1 cellular context compared by ENCODE assay signal in the genomic region with DNA sequence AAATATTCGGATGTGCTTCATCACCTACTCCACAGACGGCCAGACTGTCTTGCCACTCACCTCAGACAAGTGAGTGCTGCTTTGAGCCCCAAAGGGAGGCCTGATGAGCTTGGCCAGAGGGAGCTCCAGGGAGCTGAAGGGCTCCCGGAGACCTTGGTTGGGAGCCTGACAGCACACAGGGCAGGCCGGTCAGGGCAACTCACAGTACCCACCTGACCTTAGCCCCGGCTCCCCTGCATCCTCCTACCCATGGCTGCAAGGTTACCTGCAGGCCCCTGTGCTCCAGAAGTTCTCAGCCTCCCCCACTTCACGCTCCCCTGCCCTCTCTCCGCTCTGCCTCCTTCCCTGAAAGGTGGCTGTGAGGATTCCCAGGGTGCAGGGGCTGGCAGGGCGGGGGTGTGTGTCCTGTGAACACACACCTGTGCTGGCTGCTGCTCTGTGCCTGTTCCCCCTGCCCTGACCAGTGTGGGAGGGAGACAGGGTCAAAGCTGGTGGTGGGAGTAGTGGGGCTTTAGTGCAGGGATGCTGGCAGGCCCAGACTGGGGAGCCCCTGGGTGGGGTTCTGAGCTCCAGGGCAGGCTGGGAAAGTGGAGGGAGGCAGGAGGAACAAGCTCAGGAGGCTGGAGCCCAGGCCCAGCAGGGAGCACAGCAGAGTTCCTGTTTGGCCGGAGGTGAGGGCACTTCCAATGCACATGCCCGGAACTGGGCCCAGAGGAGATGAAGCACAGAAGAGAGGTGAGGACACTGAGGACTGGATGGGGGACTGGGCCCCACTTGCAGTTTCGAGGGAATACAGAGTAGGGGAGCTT.
TF ChIP-seq lines count a peak whose summit lies in the region.

No MANE protein-coding gene starts in this region.

TF ChIP-seq in HepG2, 621 proteins besides CTCF, POLR2A, EP300 and RAD21 (continued from another document):
- TF ChIP-seq ZXDC (CRISPR knock-in tag; IDR thresholded peaks at IDR 0.05) (no peak), ZNF260 (CRISPR knock-in tag; IDR thresholded peaks at IDR 0.05; ENCODE audit: borderline replicate concordance, low read depth) (no peak), AGO1 (IDR thresholded peaks at IDR 0.05; ENCODE audit: low read depth, low read length, poor library complexity, severe bottlenecking) (no peak), TBP (CRISPR knock-in tag; IDR thresholded peaks at IDR 0.05) (no peak), ZNF407 (CRISPR knock-in tag; IDR thresholded peaks at IDR 0.05; ENCODE audit: not compliant biosample characterization) (no peak), MED8 (CRISPR knock-in tag; IDR thresholded peaks at IDR 0.05; ENCODE audit: insufficient replicate concordance) (no peak)
- TF ChIP-seq, protein P1, sequence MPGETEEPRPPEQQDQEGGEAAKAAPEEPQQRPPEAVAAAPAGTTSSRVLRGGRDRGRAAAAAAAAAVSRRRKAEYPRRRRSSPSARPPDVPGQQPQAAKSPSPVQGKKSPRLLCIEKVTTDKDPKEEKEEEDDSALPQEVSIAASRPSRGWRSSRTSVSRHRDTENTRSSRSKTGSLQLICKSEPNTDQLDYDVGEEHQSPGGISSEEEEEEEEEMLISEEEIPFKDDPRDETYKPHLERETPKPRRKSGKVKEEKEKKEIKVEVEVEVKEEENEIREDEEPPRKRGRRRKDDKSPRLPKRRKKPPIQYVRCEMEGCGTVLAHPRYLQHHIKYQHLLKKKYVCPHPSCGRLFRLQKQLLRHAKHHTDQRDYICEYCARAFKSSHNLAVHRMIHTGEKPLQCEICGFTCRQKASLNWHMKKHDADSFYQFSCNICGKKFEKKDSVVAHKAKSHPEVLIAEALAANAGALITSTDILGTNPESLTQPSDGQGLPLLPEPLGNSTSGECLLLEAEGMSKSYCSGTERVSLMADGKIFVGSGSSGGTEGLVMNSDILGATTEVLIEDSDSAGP (CRISPR knock-in tag; IDR thresholded peaks at IDR 0.05; ENCODE audit: borderline replicate concordance): no peak
- TF ChIP-seq, protein P2, sequence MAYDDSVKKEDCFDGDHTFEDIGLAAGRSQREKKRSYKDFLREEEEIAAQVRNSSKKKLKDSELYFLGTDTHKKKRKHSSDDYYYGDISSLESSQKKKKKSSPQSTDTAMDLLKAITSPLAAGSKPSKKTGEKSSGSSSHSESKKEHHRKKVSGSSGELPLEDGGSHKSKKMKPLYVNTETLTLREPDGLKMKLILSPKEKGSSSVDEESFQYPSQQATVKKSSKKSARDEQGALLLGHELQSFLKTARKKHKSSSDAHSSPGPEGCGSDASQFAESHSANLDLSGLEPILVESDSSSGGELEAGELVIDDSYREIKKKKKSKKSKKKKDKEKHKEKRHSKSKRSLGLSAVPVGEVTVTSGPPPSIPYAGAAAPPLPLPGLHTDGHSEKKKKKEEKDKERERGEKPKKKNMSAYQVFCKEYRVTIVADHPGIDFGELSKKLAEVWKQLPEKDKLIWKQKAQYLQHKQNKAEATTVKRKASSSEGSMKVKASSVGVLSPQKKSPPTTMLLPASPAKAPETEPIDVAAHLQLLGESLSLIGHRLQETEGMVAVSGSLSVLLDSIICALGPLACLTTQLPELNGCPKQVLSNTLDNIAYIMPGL (CRISPR knock-in tag; IDR thresholded peaks at IDR 0.05; ENCODE audit: borderline replicate concordance in 1 of 2, low read depth in 1 of 2): no peak
- TF ChIP-seq, protein P3, sequence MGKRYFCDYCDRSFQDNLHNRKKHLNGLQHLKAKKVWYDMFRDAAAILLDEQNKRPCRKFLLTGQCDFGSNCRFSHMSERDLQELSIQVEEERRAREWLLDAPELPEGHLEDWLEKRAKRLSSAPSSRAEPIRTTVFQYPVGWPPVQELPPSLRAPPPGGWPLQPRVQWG (CRISPR knock-in tag; IDR thresholded peaks at IDR 0.05; ENCODE audit: borderline replicate concordance, low read depth): no peak
